1 cellular context compared by ENCODE assay signal in the genomic region with DNA sequence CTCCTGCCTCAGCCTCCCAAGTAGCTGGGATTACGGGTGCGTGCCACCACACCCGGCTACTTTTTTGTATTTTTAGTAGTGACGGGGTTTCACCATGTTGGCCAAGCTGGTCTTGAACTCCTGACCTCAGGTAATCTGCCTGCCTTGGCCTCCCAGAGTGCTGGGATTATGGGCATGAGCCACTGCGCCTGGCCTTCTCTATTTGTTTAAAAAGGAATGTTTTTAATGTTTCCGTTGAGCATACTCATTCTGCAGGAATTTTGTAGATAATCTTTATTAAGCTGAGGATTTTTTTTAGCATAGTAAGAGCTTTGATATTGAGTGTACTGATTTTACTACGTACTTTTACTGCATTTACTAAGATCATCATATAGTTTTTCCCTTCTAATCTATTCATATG. TPM values are rescaled to one million over a fixed set of nuclear protein-coding genes. Genes with fewer than 3 reads are reported as not detected.
"Had no signal": no experiment of that assay in that cellular context is flagged by ENCODE, and none has a peak within 500 bp of the region (broad histone marks: within the 10 kb centered on the region; RNA-seq: fewer than 3 reads in every experiment).

No MANE protein-coding gene starts in this region.

RNA-seq across cellular contexts. Expression of a gene that starts 10.0 kb away (rescaled TPM):
- total RNA-seq: T-helper 1 cell treated with Interleukin-12 subunit alpha and Interleukin-12 subunit beta and Interleukin-4 antibody, amounts not matched to agents 30 ng/mL and 1 ng/mL, for 36 hours had no signal
